Comparison of ENCODE assay signal across 19 cellular contexts in the genomic region with DNA sequence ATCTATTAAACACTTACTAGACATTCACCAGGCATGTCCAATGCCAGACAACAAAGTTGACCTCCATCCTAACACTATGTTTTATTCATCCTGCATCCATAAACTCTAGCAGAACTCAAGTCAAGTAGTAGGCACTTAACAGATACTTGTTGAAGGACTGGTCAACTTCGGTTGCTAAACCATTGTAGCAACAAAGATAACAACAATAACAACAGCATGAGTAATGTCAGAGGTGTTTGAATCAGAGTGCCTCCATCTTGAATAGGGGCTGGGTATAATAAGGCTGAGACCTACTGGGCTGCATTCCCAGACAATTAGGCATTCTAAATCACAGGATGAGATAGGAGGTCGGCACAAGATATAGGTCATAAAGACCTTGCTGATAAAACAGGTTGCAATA.
"Had no signal": no experiment of that assay in that cellular context is flagged by ENCODE, and none has a peak within 500 bp of the region (broad histone marks: within the 10 kb centered on the region; RNA-seq: fewer than 3 reads in every experiment).

No MANE protein-coding gene starts in this region.

- DNase-seq: activated CD4-positive, alpha-beta T cell treated with anti-CD3 and anti-CD28 coated beads for 36 hours; activated CD4-positive, alpha-beta T cell treated with anti-CD3 and anti-CD28 coated beads, Interleukin-2, amount 50 U/mL, for 48 hours; activated naive CD4-positive, alpha-beta T cell treated with Interleukin-2 at 50 U/mL for 16 hours; activated T-cell treated with anti-CD3 and anti-CD28 coated beads for 4 hours; anterior cingulate cortex; effector CD4-positive, alpha-beta T cell; foreskin melanocyte; heart right ventricle; lower lobe of right lung; right lobe of liver; stimulated activated CD4-positive, alpha-beta T cell treated with anti-CD3 and anti-CD28 coated beads, Interleukin-4, amount 100 ng/mL, for 4 hours had no signal

- H3K36me3 ChIP-seq: breast epithelium, heart right ventricle, lower lobe of right lung, right lobe of liver, thoracic aorta had no signal

- FAIRE-seq: TTC549 had no signal

- H3K36me3 Mint-ChIP-seq: stimulated activated memory B cell treated with anti-CD40 and anti-IgM and Interleukin-4, amounts not matched to agents 10 μg/mL and 1 μg/mL and 100 μg/mL, for 72 hours had no signal

- H3K4me3 ChIP-seq: breast epithelium, heart right ventricle, lower lobe of right lung, right lobe of liver, thoracic aorta had no signal

- H3K27ac Mint-ChIP-seq: activated CD4-positive, alpha-beta T cell treated with anti-CD3 and anti-CD28 coated beads for 36 hours; activated T-helper 17 cell treated with anti-CD3 and anti-CD28 coated beads, Interleukin-2, amount 50 U/mL, for 72 hours; progenitor cell of endocrine pancreas; stimulated activated memory B cell treated with anti-CD40 and anti-IgM and Interleukin-4, amounts not matched to agents 10 μg/mL and 1 μg/mL and 100 μg/mL, for 72 hours; T-helper 2 cell treated with Interferon-gamma antibody and Interleukin-4, amounts not matched to agents 5 μg/mL and 100 μg/mL, for 36 hours had no signal

- H3K4me2 ChIP-seq: SK-N-SH had no signal

- H3K4me1 Mint-ChIP-seq: activated CD4-positive, alpha-beta T cell treated with anti-CD3 and anti-CD28 coated beads for 36 hours; activated T-helper 17 cell treated with anti-CD3 and anti-CD28 coated beads, Interleukin-2, amount 50 U/mL, for 72 hours; stimulated activated memory B cell treated with anti-CD40 and anti-IgM and Interleukin-4, amounts not matched to agents 10 μg/mL and 1 μg/mL and 100 μg/mL, for 72 hours had no signal

- H3K27ac ChIP-seq: breast epithelium, heart right ventricle, lower lobe of right lung, right lobe of liver, thoracic aorta had no signal

- H3K4me1 ChIP-seq: breast epithelium, lower lobe of right lung, right lobe of liver had no signal

- H3K27me3 ChIP-seq: breast epithelium, heart right ventricle, right lobe of liver had no signal

- H3K27me3 Mint-ChIP-seq: activated CD4-positive, alpha-beta T cell treated with anti-CD3 and anti-CD28 coated beads for 36 hours; activated T-helper 17 cell treated with anti-CD3 and anti-CD28 coated beads, Interleukin-2, amount 50 U/mL, for 72 hours; progenitor cell of endocrine pancreas; stimulated activated memory B cell treated with anti-CD40 and anti-IgM and Interleukin-4, amounts not matched to agents 10 μg/mL and 1 μg/mL and 100 μg/mL, for 72 hours had no signal

- ATAC-seq: activated CD4-positive, alpha-beta T cell treated with anti-CD3 and anti-CD28 coated beads for 36 hours; activated T-helper 17 cell treated with anti-CD3 and anti-CD28 coated beads, Interleukin-2, amount 50 U/mL, for 72 hours; lower lobe of right lung; right lobe of liver; stimulated activated memory B cell treated with anti-CD40 and anti-IgM and Interleukin-4, amounts not matched to agents 10 μg/mL and 1 μg/mL and 100 μg/mL, for 72 hours had no signal

- H3K4me3 Mint-ChIP-seq: activated CD4-positive, alpha-beta T cell treated with anti-CD3 and anti-CD28 coated beads for 36 hours; activated T-helper 17 cell treated with anti-CD3 and anti-CD28 coated beads, Interleukin-2, amount 50 U/mL, for 72 hours; stimulated activated memory B cell treated with anti-CD40 and anti-IgM and Interleukin-4, amounts not matched to agents 10 μg/mL and 1 μg/mL and 100 μg/mL, for 72 hours; T-helper 2 cell treated with Interferon-gamma antibody and Interleukin-4, amounts not matched to agents 5 μg/mL and 100 μg/mL, for 36 hours had no signal

- H3K9ac ChIP-seq: SK-N-SH had no signal

- H3K9me3 ChIP-seq: breast epithelium, heart right ventricle, lower lobe of right lung, right lobe of liver, SK-N-SH, thoracic aorta had no signal
